Comparison of ENCODE assay signal across 14 cellular contexts in the genomic region with DNA sequence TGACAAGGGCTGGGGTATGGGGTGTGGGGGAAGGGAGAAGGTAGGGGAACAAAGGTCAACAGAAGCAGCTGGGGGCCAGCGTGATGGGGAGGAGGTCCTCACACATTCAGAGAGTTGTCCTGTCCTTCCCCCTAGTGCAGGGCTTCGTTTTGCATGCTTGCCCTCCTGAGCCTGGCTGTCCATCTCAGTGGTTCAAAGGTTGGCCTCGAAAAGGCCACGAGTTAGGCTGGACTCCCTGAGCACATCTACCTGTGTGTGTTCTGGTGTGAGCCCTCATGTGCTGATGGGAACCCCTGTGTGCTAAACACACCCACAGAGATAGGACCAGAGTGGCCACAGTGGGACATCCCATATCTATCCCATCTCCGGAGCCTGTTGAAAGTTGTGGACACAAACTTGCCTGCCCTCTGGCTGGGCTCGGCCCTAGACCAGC.
"Had no signal": no experiment of that assay in that cellular context is flagged by ENCODE, and none has a peak within 500 bp of the region (broad histone marks: within the 10 kb centered on the region; RNA-seq: fewer than 3 reads in every experiment).

No MANE protein-coding gene starts in this region.

- H3K4me3 ChIP-seq: smooth muscle cell, transverse colon had no signal

- H3K9me3 ChIP-seq: neutrophil, transverse colon had no signal

- H3K36me3 ChIP-seq: neutrophil had no signal

- H3K27me3 ChIP-seq: brain microvascular endothelial cell, transverse colon had no signal

- DNase-seq: activated CD4-positive, alpha-beta T cell treated with anti-CD3 and anti-CD28 coated beads, Interleukin-2, amount 50 U/mL, for 4 hours; activated CD4-positive, CD25-positive, alpha-beta regulatory T cell treated with anti-CD3 and anti-CD28 coated beads, Interleukin-2, amount 50 U/mL, for 72 hours; activated effector memory CD4-positive, alpha-beta T cell treated with Interleukin-2 at 50 U/mL for 16 hours; activated T-cell treated with anti-CD3 and anti-CD28 coated beads, Interleukin-2, amount 50 U/mL, for 24 hours; brain microvascular endothelial cell; dermis blood vessel endothelial cell; foreskin melanocyte; naive B cell; T-helper 2 cell; transverse colon had no signal

- H3K27ac ChIP-seq: brain microvascular endothelial cell, neutrophil had no signal

- ATAC-seq: activated naive CD4-positive, alpha-beta T cell treated with anti-CD3 and anti-CD28 coated beads, Interleukin-2, amount 50 U/mL, for 72 hours; stimulated activated effector memory CD8-positive, alpha-beta T cell treated with anti-CD3 and anti-CD28 coated beads, Interleukin-12 subunit alpha, Interleukin-12 subunit beta, amount 100 ng/mL, for 72 hours had no signal
